Comparison of ENCODE assay signal across 8 cellular contexts in genomic region chr4:185134176-185134869, GRCh38. TPM values are rescaled to one million over a fixed set of nuclear protein-coding genes. Genes with fewer than 3 reads are reported as not detected.
DNase-seq lines count a peak whose midpoint lies in the region; ATAC-seq and TF ChIP-seq lines count a peak whose summit lies in the region.

No MANE protein-coding gene starts in this region.

- H3K27me3 ChIP-seq in ovary = no peaks in the 10 kb centered on the region

- no peak overlapping the region for H3K27ac ChIP-seq in ovary

- TF ChIP-seq CTCF in LNCaP clone FGC (IDR thresholded peaks at IDR 0.05; ENCODE audit: control insufficient read depth, extremely low read depth, insufficient read depth) (peak; percentile 68), fibroblast of villous mesenchyme (IDR thresholded peaks at IDR 0.05; ENCODE audit: insufficient read depth, low read depth, low read length) (peak; percentile 70), ovary (IDR thresholded peaks at IDR 0.05) (peak; percentile 75 to 86 (median 80))

- H3K4me1 Mint-ChIP-seq in T-helper 17 cell = peaks cover 4% of the 10 kb centered on the region

- ATAC-seq in GM21360 (IDR thresholded peaks at IDR 0.05; ENCODE audit: unreplicated experiment) (peak; percentile 52), T-helper 17 cell (peak; percentile 75)

- H3K27ac Mint-ChIP-seq in T-helper 17 cell = no peak overlapping the region

- DNase-seq in DMS53 (lab: John Stamatoyannopoulos, UW) (peak; percentile 70), LNCaP clone FGC (ENCODE audit: low read depth) (no peak), T-helper 17 cell (no peak), fibroblast of villous mesenchyme (ENCODE audit: low read depth) (peak; percentile 63), ovary (no peak), SHP77 treated with DMSO at 0.1 percent for 48 hours (lab: John Stamatoyannopoulos, UW) (no peak)
- no peak for DNase-seq in activated CD8-positive, alpha-beta memory T cell treated with anti-CD3 and anti-CD28 coated beads for 24 hours

- no peaks in the 10 kb centered on the region for H3K9me3 ChIP-seq in T-helper 17 cell (ENCODE audit: control insufficient read depth, low read length, poor library complexity, severe bottlenecking)
- no peaks in the 10 kb centered on the region for H3K9me3 ChIP-seq in ovary

- H3K4me3 ChIP-seq in LNCaP clone FGC (ENCODE audit: low read depth, low read length) (no peak overlapping the region), fibroblast of villous mesenchyme (ENCODE audit: low read depth, low read length) (no peak overlapping the region), ovary (no peak overlapping the region)

- peaks cover 3% of the 10 kb centered on the region for H3K36me3 Mint-ChIP-seq in T-helper 17 cell (ENCODE audit: low read depth)

- no peak overlapping the region for H3K4me3 Mint-ChIP-seq in T-helper 17 cell

- no peak for TF ChIP-seq EP300 in ovary (IDR thresholded peaks at IDR 0.05)

- WGBS in ovary, 3 donors = 32 to 37% (median 34%) methylated on average over 3 of the region's 3 CpGs

- peaks cover 4% of the 10 kb centered on the region for H3K4me1 ChIP-seq in ovary (ENCODE audit: insufficient read depth)

- intact Hi-C loops in ovary (cut with DNase I) = loop anchor here in 1 of 4 donors (5.0 kb wide), 2 partner anchors 37 to 92 kb away; no protein-coding TSS in a partner anchor

- no peak for TF ChIP-seq POLR2A in ovary (IDR thresholded peaks at IDR 0.05)

- H3K36me3 ChIP-seq in ovary = no peaks in the 10 kb centered on the region

- peaks cover 48% of the 10 kb centered on the region for H3K27me3 Mint-ChIP-seq in T-helper 17 cell

RNA-seq across cellular contexts. Expression of gene SLC25A4, which starts 8.7 kb away (rescaled TPM):
- total RNA-seq in T-helper 17 cell (1 to 10 TPM; 2.7 to 3.3 TPM), fibroblast of villous mesenchyme (8.4 and 14.7 TPM in 2 replicates), ovary (10 to 100 TPM; 19.6 to 35.6 (median 26.6) TPM)
- 10 to 100 TPM; 18.8 to 23.2 TPM for polyA plus RNA-seq in ovary

Comparison
In these comparisons a context has a peak if more than half of its experiments do, and no peak if none do; other contexts are left out.
1. DNase-seq: peak in DMS53 (single experiment) and fibroblast of villous mesenchyme (single experiment); none in LNCaP clone FGC (single experiment), T-helper 17 cell (0 of 3), ovary (0 of 5), activated CD8-positive, alpha-beta memory T cell treated with anti-CD3 and anti-CD28 coated beads for 24 hours (single experiment) and SHP77 treated with DMSO at 0.1 percent for 48 hours (single experiment).
2. Peak in every context shown above with its lines, with median percentiles within 50 percentile points of each other: CTCF ChIP-seq.